Comparison of ENCODE assay signal across 8 cellular contexts in the genomic region with DNA sequence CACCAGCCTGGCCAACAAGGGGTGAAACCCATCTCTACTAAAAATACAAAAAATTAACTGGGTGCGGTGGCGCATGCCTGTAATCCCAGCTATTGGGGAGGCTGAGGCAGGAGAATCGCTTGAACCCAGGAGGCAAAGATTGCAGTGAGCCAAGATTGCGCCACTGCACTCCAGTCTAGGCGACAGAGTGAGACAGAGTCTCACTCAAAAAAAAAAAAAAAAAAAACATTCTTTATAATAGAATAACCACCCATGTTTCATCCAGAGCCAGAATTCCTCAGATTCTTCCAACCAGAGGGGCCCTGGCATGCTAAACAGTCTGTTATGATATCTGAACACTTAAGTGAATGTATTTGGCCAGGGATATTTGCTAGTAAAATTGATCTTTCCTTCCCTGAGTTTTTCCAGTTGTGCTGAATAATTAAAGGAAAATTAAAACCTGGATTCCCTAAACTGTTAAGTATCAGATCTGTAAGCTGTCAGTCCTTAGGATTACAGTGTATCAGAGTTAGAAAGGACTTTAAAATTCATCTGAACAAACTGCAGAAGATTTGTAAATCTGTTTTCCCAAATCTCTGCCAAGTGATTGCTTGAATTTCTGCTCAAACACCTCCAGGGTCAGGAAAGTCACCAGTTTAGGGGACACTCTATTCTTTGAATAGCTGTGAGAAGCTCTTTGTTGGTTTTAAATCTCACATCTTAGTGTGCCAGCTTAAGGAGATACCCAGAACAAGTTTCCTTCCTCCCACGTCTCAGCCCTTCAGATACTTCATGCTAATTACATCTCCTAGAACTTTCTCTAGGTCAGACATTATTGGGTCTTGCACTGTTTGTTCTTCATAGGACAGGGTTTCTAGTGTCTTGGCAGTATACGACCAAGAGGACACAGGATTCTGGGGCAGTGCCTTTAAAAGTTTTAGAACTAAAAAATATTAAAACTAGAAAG.
DNase-seq lines count a peak whose midpoint lies in the region; ATAC-seq and TF ChIP-seq lines count a peak whose summit lies in the region.

No MANE protein-coding gene starts in this region.

- no peak for TF ChIP-seq POLR2A in esophagus squamous epithelium (IDR thresholded peaks at IDR 0.05)

- no peaks in the 10 kb centered on the region for H3K27me3 Mint-ChIP-seq in progenitor cell of endocrine pancreas
- H3K27me3 Mint-ChIP-seq in activated CD4-positive, alpha-beta T cell treated with anti-CD3 and anti-CD28 coated beads for 36 hours, result no peaks in the 10 kb centered on the region

- CTCF ChIA-PET in activated CD4-positive, alpha-beta T cell treated with anti-CD3 and anti-CD28 coated beads for 36 hours (lab: Charles Lee), result interaction anchor here (0.7 to 1.3 kb wide), 4 partner anchors 8 to 253 kb away, joined by 3 to 4 read pairs (median 3); no protein-coding TSS in a partner anchor

- 51 to 69% methylated on average over 7 of the region's 7 CpGs for WGBS in esophagus squamous epithelium, 2 donors

- peak overlapping the region; percentile 99 for H3K27ac Mint-ChIP-seq in progenitor cell of endocrine pancreas
- H3K27ac Mint-ChIP-seq in activated CD4-positive, alpha-beta T cell treated with anti-CD3 and anti-CD28 coated beads for 36 hours, result no peak overlapping the region

- peaks cover 7% of the 10 kb centered on the region for H3K36me3 Mint-ChIP-seq in progenitor cell of endocrine pancreas (ENCODE audit: insufficient read depth)
- H3K36me3 Mint-ChIP-seq in activated CD4-positive, alpha-beta T cell treated with anti-CD3 and anti-CD28 coated beads for 36 hours (ENCODE audit: low read depth), result peaks cover 8% of the 10 kb centered on the region

- H3K27ac ChIP-seq in esophagus squamous epithelium, result peak overlapping the region in 3 of 4 donors; percentile 92 to 95 (median 93)

- peaks cover 48% of the 10 kb centered on the region for H3K4me1 Mint-ChIP-seq in progenitor cell of endocrine pancreas (ENCODE audit: low read depth)
- peaks cover 53% of the 10 kb centered on the region for H3K4me1 Mint-ChIP-seq in activated CD4-positive, alpha-beta T cell treated with anti-CD3 and anti-CD28 coated beads for 36 hours

- no peaks in the 10 kb centered on the region for H3K9me3 ChIP-seq in esophagus squamous epithelium

- ATAC-seq in SK-N-SH treated with all-trans-retinoic acid at 6 μM for 48 hours (peak; percentile 5; the same call in 1 of the 3 replicates), HG03442 (IDR thresholded peaks at IDR 0.05; ENCODE audit: unreplicated experiment) (no peak), omental fat pad (ENCODE audit: low FRiP score) (no peak)
- no peak for ATAC-seq in activated CD4-positive, alpha-beta T cell treated with anti-CD3 and anti-CD28 coated beads for 36 hours

- peak overlapping the region; percentile 88 for H3K4me3 Mint-ChIP-seq in progenitor cell of endocrine pancreas (ENCODE audit: low read depth)
- H3K4me3 Mint-ChIP-seq in activated CD4-positive, alpha-beta T cell treated with anti-CD3 and anti-CD28 coated beads for 36 hours, result no peak overlapping the region

- TF ChIP-seq CTCF in esophagus squamous epithelium (IDR thresholded peaks at IDR 0.05), result no peak
- TF ChIP-seq CTCF in progenitor cell of endocrine pancreas (IDR thresholded peaks at IDR 0.05; ENCODE audit: unreplicated experiment), result no peak
- no peak for TF ChIP-seq CTCF in omental fat pad (IDR thresholded peaks at IDR 0.05)

- H3K27me3 ChIP-seq in esophagus squamous epithelium, result no peaks in the 10 kb centered on the region

- no peaks in the 10 kb centered on the region for H3K9me3 Mint-ChIP-seq in progenitor cell of endocrine pancreas (ENCODE audit: low read depth)
- no peaks in the 10 kb centered on the region for H3K9me3 Mint-ChIP-seq in activated CD4-positive, alpha-beta T cell treated with anti-CD3 and anti-CD28 coated beads for 36 hours (ENCODE audit: low read depth)

- POLR2A ChIA-PET in activated CD4-positive, alpha-beta T cell treated with anti-CD3 and anti-CD28 coated beads for 36 hours (lab: Charles Lee), result no interaction called here

- H3K36me3 ChIP-seq in esophagus squamous epithelium, result no peaks in the 10 kb centered on the region

- intact Hi-C loops in esophagus squamous epithelium (cut with DNase I), result no loop called here
- intact Hi-C loops in activated CD4-positive, alpha-beta T cell treated with anti-CD3 and anti-CD28 coated beads for 36 hours (cut with DNase I, micrococcal nuclease), result loop anchor here in 1 of 2 experiments (5.0 to 10.0 kb wide), 3 partner anchors 535 to 638 kb away; partner anchors contain the start of genes CAP1, MYCBP and RRAGC

- DNase-seq in ELR (ENCODE audit: low read depth), result peak; percentile 61
- DNase-seq in esophagus squamous epithelium (lab: John Stamatoyannopoulos, UW), result no peak
- no peak for DNase-seq in progenitor cell of endocrine pancreas (ENCODE audit: low spot score, unreplicated experiment)
- no peak for DNase-seq in effector CD8-positive, alpha-beta T cell (lab: John Stamatoyannopoulos, UW)
- DNase-seq in activated CD4-positive, alpha-beta T cell treated with anti-CD3 and anti-CD28 coated beads for 36 hours, result no peak
- DNase-seq in omental fat pad (ENCODE audit: low spot score), result no peak

- H3K4me1 ChIP-seq in esophagus squamous epithelium, result peaks cover 37 to 66% (median 48%) of the 10 kb centered on the region in 3 donors

- H3K4me3 ChIP-seq in esophagus squamous epithelium, result no peak overlapping the region

TF ChIP-seq in SK-N-SH treated with all-trans-retinoic acid at 6 μM for 48 hours, 23 proteins besides CTCF, POLR2A, EP300 and RAD21:
- TF ChIP-seq ISL1 (CRISPR knock-in tag; IDR thresholded peaks at IDR 0.05), result peak; percentile 33
- no peak for TF ChIP-seq CSRNP3 (CRISPR knock-in tag; IDR thresholded peaks at IDR 0.05)
TF ChIP-seq in SK-N-SH treated with all-trans-retinoic acid at 6 μM for 48 hours: peak in this region for 1.
